23 cellular contexts compared by ENCODE assay signal in genomic region chr11:124788521-124788920, GRCh38. TPM values are rescaled to one million over a fixed set of nuclear protein-coding genes. Genes with fewer than 3 reads are reported as not detected.
DNase-seq lines count a peak whose midpoint lies in the region; ATAC-seq and TF ChIP-seq lines count a peak whose summit lies in the region.
"Had no signal": no experiment of that assay in that cellular context is flagged by ENCODE, and none has a peak within 500 bp of the region (broad histone marks: within the 10 kb centered on the region; RNA-seq: fewer than 3 reads in every experiment).

No MANE protein-coding gene starts in this region.

- no peak overlapping the region for H3K18ac ChIP-seq in IMR-90 (ENCODE audit: low read depth, low read length)

- no peak overlapping the region for H4K91ac ChIP-seq in IMR-90 (ENCODE audit: insufficient read depth, low read depth, low read length)

- no TSS peak for BruUV-seq in IMR-90 (replicated peaks; lab: Mats Ljungman, UMichigan)

- peaks cover 5% of the 10 kb centered on the region for H3K4me1 ChIP-seq in IMR-90 (ENCODE audit: control insufficient read depth, insufficient read depth, low read length)

- no peak for TF ChIP-seq POLR2A in IMR-90 (IDR thresholded peaks at IDR 0.05; ENCODE audit: low read depth, low read length)

- no peak overlapping the region for H2AK9ac ChIP-seq in IMR-90 (replicated peaks; ENCODE audit: low read depth, low read length, poor library complexity)

- no peak overlapping the region for H3K56ac ChIP-seq in IMR-90 (ENCODE audit: extremely low read depth, insufficient read depth, low read length)

- CTCF ChIA-PET in IMR-90 (lab: Yijun Ruan, JAX), result interaction anchor here (0.6 kb wide), 1 partner anchor 676 kb away, joined by 3 read pairs; no protein-coding TSS in a partner anchor

- H2BK5ac ChIP-seq in IMR-90 (ENCODE audit: low read depth, low read length, poor library complexity, severe bottlenecking), result no peak overlapping the region

- POLR2A ChIA-PET in IMR-90 (lab: Charles Lee; ENCODE audit: unreplicated experiment), result no interaction called here

- DNase-seq in EL, result peak; percentile 12
- peak; percentile 26 for DNase-seq in IMR-90
- peak; percentile 13 for DNase-seq in choroid plexus epithelial cell (ENCODE audit: low read depth)
- DNase-seq in myocyte (ENCODE audit: low read depth), result peak; percentile 62
- no peak for DNase-seq in NCI-H2081 (lab: John Stamatoyannopoulos, UW)
- no peak for DNase-seq in NCI-H1092 (lab: John Stamatoyannopoulos, UW)
- DNase-seq in NCI-H2171 treated with DMSO at 0.1 percent for 48 hours (lab: John Stamatoyannopoulos, UW), result no peak
- DNase-seq in omental fat pad (ENCODE audit: low spot score), result no peak
- DNase-seq: C1 segment of cervical spinal cord; CD8-positive, alpha-beta memory T cell; DMS53; KG1; NCI-H1417 treated with DMSO at 0.1 percent for 48 hours; NCI-H2029; NCI-H2171; Peyer's patch; SW 1271 had no signal

- no peak overlapping the region for H2BK15ac ChIP-seq in IMR-90 (ENCODE audit: low read depth, low read length)

- TF ChIP-seq CTCF in IMR-90 (conservative IDR thresholded peaks at IDR 0.05; ENCODE audit: low read depth, low read length) (no peak), choroid plexus epithelial cell (conservative IDR thresholded peaks at IDR 0.05; ENCODE audit: low read depth, low read length) (no peak), omental fat pad (IDR thresholded peaks at IDR 0.05) (no peak)

- in situ Hi-C loops in IMR-90 (cut with MboI; ENCODE audit: low sequenced_read_pairs), result no loop called here

- H3K9ac ChIP-seq in IMR-90 (ENCODE audit: low read depth, low read length), result no peak overlapping the region

- no peak overlapping the region for H4K5ac ChIP-seq in IMR-90 (ENCODE audit: low read depth, low read length)

- no peak overlapping the region for H3K4ac ChIP-seq in IMR-90 (ENCODE audit: low read depth, low read length)

- peak; percentile 29; the same call in 1 of the 2 replicates for ATAC-seq in IMR-90 (ENCODE audit: low read depth)
- ATAC-seq in omental fat pad (ENCODE audit: low FRiP score), result no peak
- ATAC-seq: A549, HepG2, Right ventricle myocardium inferior had no signal

- dilution Hi-C loops in IMR-90 (cut with HindIII; ENCODE audit: low sequenced_read_pairs, unreplicated experiment), result no loop called here

- H3K23ac ChIP-seq in IMR-90 (ENCODE audit: low read depth, low read length), result no peak overlapping the region

- H3K27me3 ChIP-seq in IMR-90 (ENCODE audit: control insufficient read depth, insufficient read depth, low read length), result no peaks in the 10 kb centered on the region
- H3K27me3 ChIP-seq: Peyer's patch had no signal

- H2AFZ ChIP-seq in IMR-90 (replicated peaks; ENCODE audit: low read length, poor library complexity), result no peak overlapping the region

- H4K8ac ChIP-seq in IMR-90 (ENCODE audit: low read depth in 2 of 2, low read length in 2 of 2), result no peak overlapping the region

- peaks cover 41% of the 10 kb centered on the region for H4K20me1 ChIP-seq in IMR-90 (ENCODE audit: insufficient read depth, low read length)

- no peak overlapping the region for H3K14ac ChIP-seq in IMR-90 (replicated peaks; ENCODE audit: low read depth, low read length)

- intact Hi-C loops in IMR-90 (cut with micrococcal nuclease), result no loop called here

- no peaks in the 10 kb centered on the region for H3K36me3 ChIP-seq in IMR-90 (ENCODE audit: control insufficient read depth, insufficient read depth, low read length)
- H3K36me3 ChIP-seq: Peyer's patch had no signal

- no peak overlapping the region for H2BK20ac ChIP-seq in IMR-90 (ENCODE audit: low read depth, low read length)

- H3K79me1 ChIP-seq in IMR-90 (ENCODE audit: low read depth in 1 of 2, low read length in 2 of 2), result peaks cover 16 to 72% of the 10 kb centered on the region in 2 experiments

- H3K4me2 ChIP-seq in IMR-90 (ENCODE audit: low read depth, low read length), result no peak overlapping the region
- H3K4me2 ChIP-seq: A549 had no signal

- no peak overlapping the region for H3K27ac ChIP-seq in IMR-90 (ENCODE audit: insufficient read depth, low read length)
- H3K27ac ChIP-seq: A549, Peyer's patch had no signal

- H3K9me1 ChIP-seq in IMR-90 (ENCODE audit: insufficient read depth, low read length), result peaks cover 12% of the 10 kb centered on the region

- no peak for TF ChIP-seq RAD21 in IMR-90 (IDR thresholded peaks at IDR 0.05; ENCODE audit: low read length)

- no peaks in the 10 kb centered on the region for H3K9me3 ChIP-seq in IMR-90 (ENCODE audit: control insufficient read depth, insufficient read depth, low read length)
- H3K9me3 ChIP-seq: A549, Peyer's patch had no signal

- no peak overlapping the region for H3K4me3 ChIP-seq in IMR-90 (ENCODE audit: insufficient read depth, low read depth, low read length)
- no peak overlapping the region for H3K4me3 ChIP-seq in choroid plexus epithelial cell (ENCODE audit: low read depth, low read length)
- H3K4me3 ChIP-seq: A549, Peyer's patch had no signal

- H2AK5ac ChIP-seq in IMR-90 (ENCODE audit: low read depth, low read length), result no peak overlapping the region

- no peak overlapping the region for H2BK120ac ChIP-seq in IMR-90 (ENCODE audit: low read depth, low read length)

TF ChIP-seq in IMR-90, 13 proteins besides CTCF, POLR2A, EP300 and RAD21:
- TF ChIP-seq MXI1 (IDR thresholded peaks at IDR 0.05; ENCODE audit: borderline replicate concordance, low read depth, low read length) (no peak), MAZ (IDR thresholded peaks at IDR 0.05; ENCODE audit: borderline replicate concordance, low read depth, low read length) (no peak), MAFK (IDR thresholded peaks at IDR 0.05; ENCODE audit: low read depth, low read length) (no peak), CHD1 (IDR thresholded peaks at IDR 0.05; ENCODE audit: low read depth, low read length) (no peak)
TF ChIP-seq in IMR-90: peak in this region for 0.

RNA-seq across cellular contexts. Expression of gene MSANTD2, which starts 11.7 kb away (rescaled TPM):
- total RNA-seq in IMR-90 (2012; rRNA removed) (5.0 and 6.4 TPM in 2 replicates), myocyte (5.7 and 6.7 TPM in 2 replicates), omental fat pad (10 to 100 TPM; 12.9 to 27.1 (median 16.2) TPM)
- 4.8 and 6.0 TPM in 2 replicates for polyA plus RNA-seq in IMR-90 (2012; rRNA removed)
- polyA plus RNA-seq in IMR-90 (2012; cell fraction: cytosol; rRNA removed), result 2.5 and 2.6 TPM in 2 replicates
- polyA plus RNA-seq in IMR-90 (2012; cell fraction: nucleus; rRNA removed; ENCODE audit: low replicate concordance), result 6.8 and 33.8 TPM in 2 replicates
- polyA plus RNA-seq in myocyte (2012), result 4.2 TPM

RNA-seq across cellular contexts. Expression of gene ESAM, which starts 26.4 kb away (rescaled TPM):
- total RNA-seq in IMR-90 (2012; rRNA removed), result under 0.01 TPM in 1 of 2 replicates, not detected in the other
- polyA plus RNA-seq in IMR-90 (2012; rRNA removed), result 0.12 and 0.20 TPM in 2 replicates
- polyA plus RNA-seq in IMR-90 (2012; cell fraction: cytosol; rRNA removed), result 0.10 and 0.11 TPM in 2 replicates
- polyA plus RNA-seq in IMR-90 (2012; cell fraction: nucleus; rRNA removed; ENCODE audit: low replicate concordance), result 1.7 and 2.7 TPM in 2 replicates
- 0.08 and 0.26 TPM in 2 replicates for total RNA-seq in myocyte
- 0.47 TPM for polyA plus RNA-seq in myocyte (2012)
- total RNA-seq in omental fat pad, result 100 to 1,000 TPM in 1 of 4 donors, 10 to 100 TPM in 3; 23.0 to 116 (median 62.6) TPM
- total RNA-seq: G401, H1 had no signal
- polyA plus RNA-seq: CD8-positive, alpha-beta memory T cell had no signal

RNA-seq across cellular contexts. Expression of gene VSIG2, which starts 36.5 kb away (rescaled TPM):
- total RNA-seq in IMR-90 (2012; rRNA removed) (not detected in 2 replicates), myocyte (not detected in 2 replicates), omental fat pad (10 to 100 TPM in 1 of 4 donors, 1 to 10 TPM in 3; 1.4 to 14.1 (median 3.9) TPM)
- not detected in 2 replicates for polyA plus RNA-seq in IMR-90 (2012; rRNA removed)
- 0.03 TPM in 1 of 2 replicates, not detected in the other for polyA plus RNA-seq in IMR-90 (2012; cell fraction: cytosol; rRNA removed)
- not detected in 2 replicates for polyA plus RNA-seq in IMR-90 (2012; cell fraction: nucleus; rRNA removed; ENCODE audit: low replicate concordance)
- not detected for polyA plus RNA-seq in myocyte (2012)
- total RNA-seq: G401, H1, NCI-H460, Peyer's patch had no signal
- polyA plus RNA-seq: A549; CD8-positive, alpha-beta memory T cell had no signal

RNA-seq across cellular contexts. Expression of gene NRGN, which starts 48.8 kb away (rescaled TPM):
- total RNA-seq in IMR-90 (2012; rRNA removed) (0.54 and 0.83 TPM in 2 replicates), myocyte (not detected in 2 replicates), omental fat pad (1 to 10 TPM; 1.0 to 3.2 (median 2.0) TPM)
- polyA plus RNA-seq in IMR-90 (2012; rRNA removed), result 24.8 and 27.8 TPM in 2 replicates
- polyA plus RNA-seq in IMR-90 (2012; cell fraction: cytosol; rRNA removed), result 27.1 and 28.3 TPM in 2 replicates
- polyA plus RNA-seq in IMR-90 (2012; cell fraction: nucleus; rRNA removed; ENCODE audit: low replicate concordance), result 14.9 and 33.1 TPM in 2 replicates
- 0.15 TPM for polyA plus RNA-seq in myocyte (2012)
- total RNA-seq: HepG2, NCI-H460 had no signal
- polyA plus RNA-seq: CD8-positive, alpha-beta memory T cell had no signal

Comparison
In these comparisons a context has a peak if more than half of its experiments do, and no peak if none do; other contexts are left out.
1. DNase-seq: peak in EL (single experiment), IMR-90 (single experiment), choroid plexus epithelial cell (single experiment) and myocyte (single experiment); none in NCI-H2081 (0 of 2), NCI-H1092 (single experiment), NCI-H2171 treated with DMSO at 0.1 percent for 48 hours (single experiment) and omental fat pad (single experiment).
2. RNA of gene ESAM, which starts 26.4 kb away (total RNA-seq): 23.0 to 116 TPM in omental fat pad; 0.08 to 0.26 TPM in myocyte and under 0.01 TPM in IMR-90; every median in the first group is over 10 times any median in the second.